8 cellular contexts compared by ENCODE assay signal in the genomic region with DNA sequence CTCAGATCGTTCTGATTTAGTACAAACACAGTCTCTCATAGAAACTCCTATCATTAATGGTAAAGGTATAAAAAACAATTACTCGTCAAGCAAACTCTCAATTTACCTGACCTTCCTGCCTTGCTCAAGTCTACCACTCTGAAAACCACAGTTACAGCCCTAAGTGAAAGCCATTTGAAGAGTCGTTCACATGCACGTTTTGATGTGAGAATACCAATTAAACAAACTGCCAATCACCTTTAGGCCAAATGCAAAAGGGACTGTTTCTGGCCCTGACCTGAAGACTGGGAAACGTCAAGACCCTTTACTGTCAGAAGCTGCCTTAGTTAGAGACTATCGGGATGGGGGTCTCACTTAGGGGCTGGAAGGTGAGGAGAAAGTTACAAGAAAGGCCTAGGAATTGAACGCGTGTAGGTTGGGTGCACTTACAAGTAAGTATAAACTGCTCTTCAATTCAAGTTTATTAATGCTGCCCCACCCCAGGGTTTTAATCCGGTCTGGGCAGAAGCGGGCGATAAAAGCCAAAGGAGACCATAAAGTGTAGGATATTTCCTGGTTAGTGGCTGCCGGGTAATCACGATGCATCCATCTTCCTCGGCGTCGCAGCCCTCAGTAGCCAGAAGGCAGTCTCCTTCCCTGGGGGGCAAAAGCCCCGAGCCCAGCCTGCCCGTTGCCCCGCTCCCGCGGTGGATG. TPM values are rescaled to one million over a fixed set of nuclear protein-coding genes. Genes with fewer than 3 reads are reported as not detected.
DNase-seq lines count a peak whose midpoint lies in the region; ATAC-seq and TF ChIP-seq lines count a peak whose summit lies in the region.

No MANE protein-coding gene starts in this region.

- no peaks in the 10 kb centered on the region for H3K9me2 ChIP-seq in DOHH2 (replicated peaks; ENCODE audit: control insufficient read depth, low read length)

- DNase-seq in T-helper 2 cell treated with Interferon-gamma antibody and Interleukin-4, amounts not matched to agents 5 μg/mL and 100 μg/mL, for 36 hours (ENCODE audit: low spot score) = peak; percentile 9
- no peak for DNase-seq in epithelial cell of proximal tubule (ENCODE audit: low read depth)
- DNase-seq in neural crest cell (ENCODE audit: low read depth, low spot score) = no peak
- DNase-seq in NCI-H1694 (lab: John Stamatoyannopoulos, UW) = no peak
- no peak for DNase-seq in NCI-H2227 (lab: John Stamatoyannopoulos, UW; ENCODE audit: unreplicated experiment)
- DNase-seq in NK-92 (lab: John Stamatoyannopoulos, UW; ENCODE audit: unreplicated experiment) = no peak

- peaks cover 25% of the 10 kb centered on the region for H3K36me3 ChIP-seq in DOHH2 (ENCODE audit: control insufficient read depth, low read length)

- H3K4me3 Mint-ChIP-seq in T-helper 2 cell treated with Interferon-gamma antibody and Interleukin-4, amounts not matched to agents 5 μg/mL and 100 μg/mL, for 36 hours = peak overlapping the region; percentile 97
- H3K4me3 Mint-ChIP-seq in neural crest cell = peak overlapping the region; percentile 95

- H3K4me2 ChIP-seq in DOHH2 (ENCODE audit: low read length) = peak overlapping the region; percentile 97

- H3K27ac Mint-ChIP-seq in T-helper 2 cell treated with Interferon-gamma antibody and Interleukin-4, amounts not matched to agents 5 μg/mL and 100 μg/mL, for 36 hours = peak overlapping the region; percentile 95
- peak overlapping the region; percentile 93 for H3K27ac Mint-ChIP-seq in neural crest cell (ENCODE audit: unreplicated experiment)

- peak; percentile 14 for ATAC-seq in HG02678 (IDR thresholded peaks at IDR 0.05; ENCODE audit: unreplicated experiment)

- peaks cover 60% of the 10 kb centered on the region for H3K4me1 ChIP-seq in DOHH2 (ENCODE audit: control insufficient read depth, low read length)

- H3K27me3 Mint-ChIP-seq in T-helper 2 cell treated with Interferon-gamma antibody and Interleukin-4, amounts not matched to agents 5 μg/mL and 100 μg/mL, for 36 hours (ENCODE audit: low read depth) = peaks cover 4% of the 10 kb centered on the region
- H3K27me3 Mint-ChIP-seq in neural crest cell (ENCODE audit: low read depth) = no peaks in the 10 kb centered on the region

- H3K9me3 Mint-ChIP-seq in T-helper 2 cell treated with Interferon-gamma antibody and Interleukin-4, amounts not matched to agents 5 μg/mL and 100 μg/mL, for 36 hours = no peaks in the 10 kb centered on the region
- H3K9me3 Mint-ChIP-seq in neural crest cell = no peaks in the 10 kb centered on the region

- peaks cover 63% of the 10 kb centered on the region for H3K79me2 ChIP-seq in DOHH2 (ENCODE audit: control insufficient read depth, low read length)

- H3K27me3 ChIP-seq in DOHH2 (ENCODE audit: control insufficient read depth, low read length) = no peaks in the 10 kb centered on the region

- peaks cover 11% of the 10 kb centered on the region for H4K20me1 ChIP-seq in DOHH2 (ENCODE audit: control insufficient read depth, insufficient read depth, low read depth, low read length)

- no peaks in the 10 kb centered on the region for H3K9me3 ChIP-seq in DOHH2 (ENCODE audit: control insufficient read depth, insufficient read depth, low read length)

- H3K4me3 ChIP-seq in DOHH2 (ENCODE audit: low read length) = peak overlapping the region; percentile 93
- peak overlapping the region; percentile 87 for H3K4me3 ChIP-seq in epithelial cell of proximal tubule (ENCODE audit: low read depth, low read length)

- H3K4me1 Mint-ChIP-seq in T-helper 2 cell treated with Interferon-gamma antibody and Interleukin-4, amounts not matched to agents 5 μg/mL and 100 μg/mL, for 36 hours (ENCODE audit: low read depth) = peaks cover 29% of the 10 kb centered on the region
- H3K4me1 Mint-ChIP-seq in neural crest cell = peaks cover 34% of the 10 kb centered on the region

- H3K27ac ChIP-seq in DOHH2 (ENCODE audit: low read depth, low read length) = peak overlapping the region; percentile 83

- TF ChIP-seq CTCF in DOHH2 (IDR thresholded peaks at IDR 0.05; ENCODE audit: low read depth, low read length, poor library complexity, severe bottlenecking) (no peak), epithelial cell of proximal tubule (conservative IDR thresholded peaks at IDR 0.05; ENCODE audit: low read depth, low read length) (no peak), neural crest cell (conservative IDR thresholded peaks at IDR 0.05) (no peak)

- H3K36me3 Mint-ChIP-seq in T-helper 2 cell treated with Interferon-gamma antibody and Interleukin-4, amounts not matched to agents 5 μg/mL and 100 μg/mL, for 36 hours (ENCODE audit: low read depth) = peaks cover 10% of the 10 kb centered on the region
- no peaks in the 10 kb centered on the region for H3K36me3 Mint-ChIP-seq in neural crest cell (ENCODE audit: low read depth)

- peaks cover 25% of the 10 kb centered on the region for H3F3A ChIP-seq in DOHH2 (ENCODE audit: control insufficient read depth, insufficient read depth)

RNA-seq across cellular contexts. Expression of gene TM9SF3, which starts 0.9 kb away (rescaled TPM):
- total RNA-seq in epithelial cell of proximal tubule = 67.4 and 77.1 TPM in 2 replicates
- 106 and 110 TPM in 2 replicates for total RNA-seq in neural crest cell
